Comparison of ENCODE assay signal across 1 cellular context in the genomic region with DNA sequence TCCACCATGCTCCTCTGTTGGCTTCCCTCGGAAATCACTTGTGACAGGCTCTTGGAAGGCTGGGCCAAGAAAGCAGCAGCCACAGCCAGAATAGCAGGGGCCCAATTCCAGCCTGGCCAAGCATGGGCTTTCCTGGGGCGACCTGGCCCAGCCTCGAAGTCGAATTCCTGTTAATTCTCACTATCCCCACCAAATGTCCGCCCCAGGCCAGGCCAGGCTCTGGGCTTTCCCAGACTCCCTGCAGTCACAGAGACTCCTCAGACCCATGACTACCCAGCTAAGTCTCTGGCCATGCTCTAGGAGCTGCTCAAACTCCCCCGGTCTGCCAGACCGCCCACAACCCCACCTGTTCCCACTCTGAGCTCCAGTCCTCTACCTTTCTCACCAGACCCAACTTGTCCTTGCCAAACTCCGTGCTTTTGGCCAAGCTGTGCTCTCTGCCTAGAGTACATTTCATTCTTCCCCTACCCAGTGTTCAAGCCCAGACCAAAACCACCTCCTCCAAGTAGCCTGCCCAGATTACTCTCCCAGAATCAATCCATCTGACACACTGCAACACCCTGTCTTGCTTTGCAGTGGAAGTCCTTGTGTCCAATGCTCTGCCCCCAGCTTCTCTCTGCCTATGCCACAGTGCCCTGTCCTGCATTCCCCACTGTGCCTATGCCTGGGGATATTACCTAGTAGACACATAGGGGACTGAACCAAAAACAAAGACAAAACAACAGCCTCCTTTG.
TF ChIP-seq lines count a peak whose summit lies in the region.

No MANE protein-coding gene starts in this region.

TF ChIP-seq in K562, 482 proteins besides CTCF, POLR2A, EP300 and RAD21 (continued from another document):
- TF ChIP-seq, protein P1, sequence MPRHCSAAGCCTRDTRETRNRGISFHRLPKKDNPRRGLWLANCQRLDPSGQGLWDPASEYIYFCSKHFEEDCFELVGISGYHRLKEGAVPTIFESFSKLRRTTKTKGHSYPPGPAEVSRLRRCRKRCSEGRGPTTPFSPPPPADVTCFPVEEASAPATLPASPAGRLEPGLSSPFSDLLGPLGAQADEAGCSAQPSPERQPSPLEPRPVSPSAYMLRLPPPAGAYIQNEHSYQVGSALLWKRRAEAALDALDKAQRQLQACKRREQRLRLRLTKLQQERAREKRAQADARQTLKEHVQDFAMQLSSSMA (CRISPR knock-in tag; IDR thresholded peaks at IDR 0.05), result no peak
- TF ChIP-seq RBFOX2 (IDR thresholded peaks at IDR 0.05; ENCODE audit: low read depth, low read length) (no peak), FOXJ3 (CRISPR knock-in tag; IDR thresholded peaks at IDR 0.05) (no peak), HMG20B (CRISPR knock-in tag; IDR thresholded peaks at IDR 0.05) (no peak), BRCA1 (IDR thresholded peaks at IDR 0.05) (no peak), BRCA1 (CRISPR knock-in tag; IDR thresholded peaks at IDR 0.05) (no peak)
